24 cellular contexts compared by ENCODE assay signal in genomic region chr3:143764840-143765239, GRCh38.
"Had no signal": no experiment of that assay in that cellular context is flagged by ENCODE, and none has a peak within 500 bp of the region (broad histone marks: within the 10 kb centered on the region; RNA-seq: fewer than 3 reads in every experiment).

No MANE protein-coding gene starts in this region.

- H3K36me3 ChIP-seq: Peyer's patch, SJCRH30 had no signal

- ATAC-seq: HepG2, Right ventricle myocardium inferior, SK-N-SH treated with all-trans-retinoic acid at 6 μM for 48 hours had no signal

- DNase-seq: IMR-90, Kasumi-1, MM.1S, NCI-H1092 treated with DMSO at 0.1 percent for 48 hours, NCI-H1436, NCI-H187, NCI-H2029, NCI-H2081 treated with DMSO at 0.1 percent for 48 hours, NCI-H2171, NCI-H226, NCI-H446, NCI-H510A, NCI-H524 treated with DMSO at 0.1 percent for 48 hours, NCI-H69, NCI-H774, OCI-M1, PC-9, Peyer's patch, SHP77 treated with DMSO at 0.1 percent for 48 hours, SJCRH30 had no signal

- H3K27ac ChIP-seq: KMS-11, PC-9, Peyer's patch, SJCRH30 had no signal

- H3K4me1 ChIP-seq: Peyer's patch, SJCRH30 had no signal

- H3K4me3 ChIP-seq: PC-9, Peyer's patch, SJCRH30 had no signal

- H3K27me3 ChIP-seq: Peyer's patch, SJCRH30 had no signal

- H3K9me3 ChIP-seq: Peyer's patch, SJCRH30 had no signal
